1 cellular context compared by ENCODE assay signal in the genomic region with DNA sequence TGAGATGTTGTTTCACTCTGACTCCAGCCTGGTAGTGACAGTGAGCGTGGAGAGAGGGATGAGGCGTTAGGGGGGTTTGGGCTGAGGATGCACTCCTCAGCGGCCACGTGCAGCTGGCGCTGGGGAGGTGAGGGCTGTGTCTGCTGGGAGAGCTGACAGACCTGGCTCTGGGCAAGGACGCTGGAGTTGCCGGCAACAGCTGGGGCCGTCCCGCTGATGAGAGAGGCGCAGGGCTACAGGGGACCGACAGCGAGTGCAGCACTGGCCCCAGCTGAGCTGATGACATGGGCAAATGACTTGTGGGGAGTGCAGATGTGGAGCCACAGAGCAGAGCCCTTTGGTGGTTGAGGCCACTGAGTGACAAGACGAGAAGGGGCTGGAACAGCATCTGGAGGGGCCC.
TF ChIP-seq lines count a peak whose summit lies in the region.

No MANE protein-coding gene starts in this region.

TF ChIP-seq in IMR-90, 13 proteins besides CTCF, POLR2A, EP300 and RAD21:
- TF ChIP-seq SMC3 (IDR thresholded peaks at IDR 0.05; ENCODE audit: low read depth, low read length) (no peak), MAZ (IDR thresholded peaks at IDR 0.05; ENCODE audit: borderline replicate concordance, low read depth, low read length) (no peak), ELK1 (IDR thresholded peaks at IDR 0.05; ENCODE audit: borderline replicate concordance, low read depth, low read length) (no peak)
- TF ChIP-seq, protein P1, sequence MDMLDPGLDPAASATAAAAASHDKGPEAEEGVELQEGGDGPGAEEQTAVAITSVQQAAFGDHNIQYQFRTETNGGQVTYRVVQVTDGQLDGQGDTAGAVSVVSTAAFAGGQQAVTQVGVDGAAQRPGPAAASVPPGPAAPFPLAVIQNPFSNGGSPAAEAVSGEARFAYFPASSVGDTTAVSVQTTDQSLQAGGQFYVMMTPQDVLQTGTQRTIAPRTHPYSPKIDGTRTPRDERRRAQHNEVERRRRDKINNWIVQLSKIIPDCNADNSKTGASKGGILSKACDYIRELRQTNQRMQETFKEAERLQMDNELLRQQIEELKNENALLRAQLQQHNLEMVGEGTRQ (IDR thresholded peaks at IDR 0.05; ENCODE audit: low read depth, low read length), result no peak
